2 cellular contexts compared by ENCODE assay signal in the genomic region with DNA sequence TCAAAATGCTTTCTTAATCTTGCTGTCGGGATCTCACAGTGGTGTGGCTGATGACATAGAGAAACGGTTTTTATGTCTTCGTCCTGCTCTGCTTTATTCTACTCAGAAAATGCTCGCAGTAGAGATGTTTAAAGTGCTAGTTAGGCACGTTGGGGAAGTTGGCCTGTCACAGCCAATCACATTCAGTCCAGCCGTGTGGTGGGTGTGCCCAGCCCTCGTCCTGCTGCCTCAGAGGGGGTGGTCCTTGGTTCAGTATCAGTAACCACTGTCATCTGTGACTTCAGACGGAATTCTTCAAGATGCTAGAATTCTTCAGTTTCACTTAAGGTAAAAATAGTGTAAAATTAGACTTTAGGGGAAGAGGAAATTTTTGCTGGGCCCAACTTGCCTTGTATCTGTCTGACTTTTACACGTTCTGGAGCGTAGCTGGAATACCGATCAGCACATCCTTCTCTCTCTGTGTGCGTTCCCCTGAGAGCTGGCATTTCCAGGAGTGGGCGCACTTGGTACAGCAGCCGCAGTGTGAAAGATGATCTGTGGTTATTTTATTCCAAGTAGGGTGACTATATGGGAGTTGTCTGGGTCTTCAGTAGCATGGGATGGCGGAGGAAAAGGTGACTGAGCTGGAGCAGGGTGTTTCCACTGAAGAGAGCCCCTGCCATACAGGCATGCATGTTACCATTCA.
TF ChIP-seq lines count a peak whose summit lies in the region.

No MANE protein-coding gene starts in this region.

TF ChIP-seq in GM23338, 12 proteins besides CTCF, POLR2A, EP300 and RAD21 (continues in another document):
- no peak for TF ChIP-seq EZH2phosphoT487 (IDR thresholded peaks at IDR 0.05; ENCODE audit: unreplicated experiment)
- TF ChIP-seq CREB1 (CRISPR knock-in tag; IDR thresholded peaks at IDR 0.05; ENCODE audit: low read depth), result no peak
- no peak for TF ChIP-seq ZNF331 (CRISPR knock-in tag; IDR thresholded peaks at IDR 0.05; ENCODE audit: low read depth)
- TF ChIP-seq JUNB (IDR thresholded peaks at IDR 0.05; ENCODE audit: unreplicated experiment), result no peak
- TF ChIP-seq, protein P1, sequence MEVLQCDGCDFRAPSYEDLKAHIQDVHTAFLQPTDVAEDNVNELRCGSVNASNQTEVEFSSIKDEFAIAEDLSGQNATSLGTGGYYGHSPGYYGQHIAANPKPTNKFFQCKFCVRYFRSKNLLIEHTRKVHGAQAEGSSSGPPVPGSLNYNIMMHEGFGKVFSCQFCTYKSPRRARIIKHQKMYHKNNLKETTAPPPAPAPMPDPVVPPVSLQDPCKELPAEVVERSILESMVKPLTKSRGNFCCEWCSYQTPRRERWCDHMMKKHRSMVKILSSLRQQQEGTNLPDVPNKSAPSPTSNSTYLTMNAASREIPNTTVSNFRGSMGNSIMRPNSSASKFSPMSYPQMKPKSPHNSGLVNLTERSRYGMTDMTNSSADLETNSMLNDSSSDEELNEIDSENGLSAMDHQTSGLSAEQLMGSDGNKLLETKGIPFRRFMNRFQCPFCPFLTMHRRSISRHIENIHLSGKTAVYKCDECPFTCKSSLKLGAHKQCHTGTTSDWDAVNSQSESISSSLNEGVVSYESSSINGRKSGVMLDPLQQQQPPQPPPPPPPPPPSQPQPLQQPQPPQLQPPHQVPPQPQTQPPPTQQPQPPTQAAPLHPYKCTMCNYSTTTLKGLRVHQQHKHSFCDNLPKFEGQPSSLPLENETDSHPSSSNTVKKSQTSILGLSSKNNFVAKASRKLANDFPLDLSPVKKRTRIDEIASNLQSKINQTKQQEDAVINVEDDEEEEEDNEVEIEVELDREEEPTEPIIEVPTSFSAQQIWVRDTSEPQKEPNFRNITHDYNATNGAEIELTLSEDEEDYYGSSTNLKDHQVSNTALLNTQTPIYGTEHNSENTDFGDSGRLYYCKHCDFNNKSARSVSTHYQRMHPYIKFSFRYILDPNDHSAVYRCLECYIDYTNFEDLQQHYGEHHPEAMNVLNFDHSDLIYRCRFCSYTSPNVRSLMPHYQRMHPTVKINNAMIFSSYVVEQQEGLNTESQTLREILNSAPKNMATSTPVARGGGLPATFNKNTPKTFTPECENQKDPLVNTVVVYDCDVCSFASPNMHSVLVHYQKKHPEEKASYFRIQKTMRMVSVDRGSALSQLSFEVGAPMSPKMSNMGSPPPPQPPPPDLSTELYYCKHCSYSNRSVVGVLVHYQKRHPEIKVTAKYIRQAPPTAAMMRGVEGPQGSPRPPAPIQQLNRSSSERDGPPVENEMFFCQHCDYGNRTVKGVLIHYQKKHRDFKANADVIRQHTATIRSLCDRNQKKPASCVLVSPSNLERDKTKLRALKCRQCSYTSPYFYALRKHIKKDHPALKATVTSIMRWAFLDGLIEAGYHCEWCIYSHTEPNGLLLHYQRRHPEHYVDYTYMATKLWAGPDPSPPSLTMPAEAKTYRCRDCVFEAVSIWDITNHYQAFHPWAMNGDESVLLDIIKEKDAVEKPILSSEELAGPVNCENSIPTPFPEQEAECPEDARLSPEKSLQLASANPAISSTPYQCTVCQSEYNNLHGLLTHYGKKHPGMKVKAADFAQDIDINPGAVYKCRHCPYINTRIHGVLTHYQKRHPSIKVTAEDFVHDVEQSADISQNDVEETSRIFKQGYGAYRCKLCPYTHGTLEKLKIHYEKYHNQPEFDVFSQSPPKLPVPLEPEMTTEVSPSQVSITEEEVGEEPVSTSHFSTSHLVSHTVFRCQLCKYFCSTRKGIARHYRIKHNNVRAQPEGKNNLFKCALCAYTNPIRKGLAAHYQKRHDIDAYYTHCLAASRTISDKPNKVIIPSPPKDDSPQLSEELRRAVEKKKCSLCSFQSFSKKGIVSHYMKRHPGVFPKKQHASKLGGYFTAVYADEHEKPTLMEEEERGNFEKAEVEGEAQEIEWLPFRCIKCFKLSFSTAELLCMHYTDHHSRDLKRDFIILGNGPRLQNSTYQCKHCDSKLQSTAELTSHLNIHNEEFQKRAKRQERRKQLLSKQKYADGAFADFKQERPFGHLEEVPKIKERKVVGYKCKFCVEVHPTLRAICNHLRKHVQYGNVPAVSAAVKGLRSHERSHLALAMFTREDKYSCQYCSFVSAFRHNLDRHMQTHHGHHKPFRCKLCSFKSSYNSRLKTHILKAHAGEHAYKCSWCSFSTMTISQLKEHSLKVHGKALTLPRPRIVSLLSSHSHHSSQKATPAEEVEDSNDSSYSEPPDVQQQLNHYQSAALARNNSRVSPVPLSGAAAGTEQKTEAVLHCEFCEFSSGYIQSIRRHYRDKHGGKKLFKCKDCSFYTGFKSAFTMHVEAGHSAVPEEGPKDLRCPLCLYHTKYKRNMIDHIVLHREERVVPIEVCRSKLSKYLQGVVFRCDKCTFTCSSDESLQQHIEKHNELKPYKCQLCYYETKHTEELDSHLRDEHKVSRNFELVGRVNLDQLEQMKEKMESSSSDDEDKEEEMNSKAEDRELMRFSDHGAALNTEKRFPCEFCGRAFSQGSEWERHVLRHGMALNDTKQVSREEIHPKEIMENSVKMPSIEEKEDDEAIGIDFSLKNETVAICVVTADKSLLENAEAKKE (CRISPR knock-in tag; IDR thresholded peaks at IDR 0.05), result no peak
- TF ChIP-seq NANOG (IDR thresholded peaks at IDR 0.05; ENCODE audit: borderline replicate concordance), result no peak
- no peak for TF ChIP-seq ZNF114 (CRISPR knock-in tag; IDR thresholded peaks at IDR 0.05)
- TF ChIP-seq POLR2AphosphoS5 (IDR thresholded peaks at IDR 0.05; ENCODE audit: low read depth), result no peak
- TF ChIP-seq, protein P2, sequence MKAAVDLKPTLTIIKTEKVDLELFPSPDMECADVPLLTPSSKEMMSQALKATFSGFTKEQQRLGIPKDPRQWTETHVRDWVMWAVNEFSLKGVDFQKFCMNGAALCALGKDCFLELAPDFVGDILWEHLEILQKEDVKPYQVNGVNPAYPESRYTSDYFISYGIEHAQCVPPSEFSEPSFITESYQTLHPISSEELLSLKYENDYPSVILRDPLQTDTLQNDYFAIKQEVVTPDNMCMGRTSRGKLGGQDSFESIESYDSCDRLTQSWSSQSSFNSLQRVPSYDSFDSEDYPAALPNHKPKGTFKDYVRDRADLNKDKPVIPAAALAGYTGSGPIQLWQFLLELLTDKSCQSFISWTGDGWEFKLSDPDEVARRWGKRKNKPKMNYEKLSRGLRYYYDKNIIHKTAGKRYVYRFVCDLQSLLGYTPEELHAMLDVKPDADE (IDR thresholded peaks at IDR 0.05), result no peak
- TF ChIP-seq EZH2 (IDR thresholded peaks at IDR 0.05; ENCODE audit: low read depth, unreplicated experiment), result no peak
- TF ChIP-seq STAT1 (IDR thresholded peaks at IDR 0.05; ENCODE audit: unreplicated experiment), result no peak

TF ChIP-seq in endothelial cell of umbilical vein, 7 proteins besides CTCF, POLR2A, EP300 and RAD21:
- TF ChIP-seq EZH2 (IDR thresholded peaks at IDR 0.05; ENCODE audit: borderline replicate concordance, low read depth, low read length, severe bottlenecking) (no peak), GATA2 (IDR thresholded peaks at IDR 0.05; ENCODE audit: insufficient read depth, insufficient read length, low read depth, low read length) (no peak), MYC (IDR thresholded peaks at IDR 0.05; ENCODE audit: low read depth, low read length) (no peak), JUN (IDR thresholded peaks at IDR 0.05; ENCODE audit: borderline replicate concordance, insufficient read depth, insufficient read length, low read depth) (no peak), POLR2AphosphoS5 (IDR thresholded peaks at IDR 0.05; ENCODE audit: insufficient read depth, low read depth, low read length) (no peak), FOS (IDR thresholded peaks at IDR 0.05; ENCODE audit: borderline replicate concordance, insufficient read depth, low read length) (no peak)
- TF ChIP-seq, protein P3, sequence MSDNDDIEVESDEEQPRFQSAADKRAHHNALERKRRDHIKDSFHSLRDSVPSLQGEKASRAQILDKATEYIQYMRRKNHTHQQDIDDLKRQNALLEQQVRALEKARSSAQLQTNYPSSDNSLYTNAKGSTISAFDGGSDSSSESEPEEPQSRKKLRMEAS (IDR thresholded peaks at IDR 0.05; ENCODE audit: insufficient read depth, insufficient read length), result no peak
